Comparison of ENCODE assay signal across 9 cellular contexts in genomic region chr14:42192659-42193425, GRCh38.
DNase-seq lines count a peak whose midpoint lies in the region; ATAC-seq and TF ChIP-seq lines count a peak whose summit lies in the region.
"Had no signal": no experiment of that assay in that cellular context is flagged by ENCODE, and none has a peak within 500 bp of the region (broad histone marks: within the 10 kb centered on the region; RNA-seq: fewer than 3 reads in every experiment).

No MANE protein-coding gene starts in this region.

- no peaks in the 10 kb centered on the region for H3K36me3 Mint-ChIP-seq in immature natural killer cell

- DNase-seq in ACHN, result peak; percentile 78
- peak; percentile 67 for DNase-seq in HT-29 (ENCODE audit: low spot score)
- DNase-seq in T1000 (lab: John Stamatoyannopoulos, UW), result peak; percentile 55
- DNase-seq in glomerular endothelial cell (ENCODE audit: extremely low read depth, low read depth, low spot score), result peak; percentile 62
- DNase-seq in immature natural killer cell, result no peak
- DNase-seq in RPMI8226, result no peak
- DNase-seq in erythroblast (lab: John Stamatoyannopoulos, UW), result no peak
- DNase-seq: upper lobe of left lung had no signal

- ATAC-seq in HG03442 (IDR thresholded peaks at IDR 0.05; ENCODE audit: unreplicated experiment), result no peak

- no peaks in the 10 kb centered on the region for H3K4me1 Mint-ChIP-seq in immature natural killer cell

- H3K27ac Mint-ChIP-seq in immature natural killer cell, result no peak overlapping the region

- in situ Hi-C loops in ACHN (cut with HindIII; ENCODE audit: low pct_ligation_motif_present, low pct_unique_long_range_greater_than_20kb, low sequenced_read_pairs), result no loop called here

- peaks cover 9 to 50% (median 26%) of the 10 kb centered on the region in 6 donors for H3K9me3 Mint-ChIP-seq in immature natural killer cell

- no peak for TF ChIP-seq POLR2A in erythroblast (IDR thresholded peaks at IDR 0.05; ENCODE audit: low read length)

- no peak overlapping the region for H3K4me3 Mint-ChIP-seq in immature natural killer cell

- peaks cover 0 to 2% (median 2%) of the 10 kb centered on the region in 3 donors for H3K27me3 Mint-ChIP-seq in immature natural killer cell (ENCODE audit: low read depth in 3 of 3)

Comparison
In these comparisons a context has a peak if more than half of its experiments do, and no peak if none do; other contexts are left out.
1. DNase-seq: peak in ACHN (single experiment), HT-29 (single experiment), T1000 (single experiment) and glomerular endothelial cell (single experiment); none in immature natural killer cell (0 of 3), RPMI8226 (single experiment) and erythroblast (0 of 2).